In the genomic region with DNA sequence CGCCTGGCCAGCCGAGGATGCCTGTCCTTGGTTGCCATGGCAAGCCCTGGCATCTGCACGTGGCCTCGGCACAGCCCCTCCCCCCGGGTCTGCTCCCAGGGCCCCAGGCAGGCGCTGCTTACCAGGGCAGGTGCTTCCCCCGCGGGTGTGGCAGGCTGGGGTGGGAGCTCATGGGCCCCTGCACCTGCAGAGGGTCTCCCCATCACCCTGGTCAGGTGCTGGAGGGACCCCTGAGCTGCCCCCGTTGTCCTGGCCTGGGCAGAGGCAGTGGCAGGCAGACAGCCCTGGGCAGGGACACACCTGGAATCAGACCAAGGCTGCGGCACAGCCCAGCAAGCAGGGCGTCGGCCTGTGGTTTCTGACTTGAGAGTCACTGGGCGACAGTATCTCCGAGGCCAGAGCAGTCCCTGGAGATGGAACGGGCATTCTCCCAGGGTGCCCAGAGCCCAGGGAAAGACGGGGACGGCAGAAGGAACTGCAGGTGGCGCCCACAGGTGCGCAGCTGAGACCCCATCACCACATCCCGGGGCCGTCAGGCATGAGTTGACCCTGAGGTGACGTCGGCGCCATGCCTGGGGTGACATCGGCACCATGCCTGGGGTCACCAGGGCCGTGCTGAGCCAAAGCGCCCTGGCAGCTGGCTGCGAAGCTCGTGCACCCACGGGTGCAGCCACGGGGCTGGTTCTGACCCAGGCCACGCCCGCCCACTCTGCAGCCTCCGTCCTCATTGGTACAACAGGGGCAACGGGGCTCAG, we compare ENCODE assay signal across 20 cellular contexts. TPM values are rescaled to one million over a fixed set of nuclear protein-coding genes. Genes with fewer than 3 reads are reported as not detected.
A peak's percentile ranks its signal among the peaks of the same experiment; 100 is the strongest.
DNase-seq lines count a peak whose midpoint lies in the region; ATAC-seq and TF ChIP-seq lines count a peak whose summit lies in the region.
"Had no signal": no experiment of that assay in that cellular context is flagged by ENCODE, and none has a peak within 500 bp of the region (broad histone marks: within the 10 kb centered on the region; RNA-seq: fewer than 3 reads in every experiment).

No MANE protein-coding gene starts in this region.

- H3K9me3 ChIP-seq in mucosa of descending colon (no peaks in the 10 kb centered on the region), colonic mucosa (no peaks in the 10 kb centered on the region)
- H3K9me3 ChIP-seq: HAP-1, heart right ventricle had no signal

- no peaks in the 10 kb centered on the region for H3K36me3 Mint-ChIP-seq in natural killer cell treated with Interleukin-12 subunit alpha and Interleukin-12 subunit beta and Interleukin-15 and Interleukin-18, amount 100 ng/mL, for 72 hours
- no peaks in the 10 kb centered on the region for H3K36me3 Mint-ChIP-seq in HFFc6 (ENCODE audit: low read depth)
- H3K36me3 Mint-ChIP-seq: activated naive CD4-positive, alpha-beta T cell treated with anti-CD3 and anti-CD28 coated beads, Interleukin-2, amount 50 U/mL, for 72 hours had no signal

- H3K4me1 Mint-ChIP-seq in natural killer cell treated with Interleukin-12 subunit alpha and Interleukin-12 subunit beta and Interleukin-15 and Interleukin-18, amount 100 ng/mL, for 72 hours (ENCODE audit: low read depth in 2 of 2), result peaks cover 8 to 18% of the 10 kb centered on the region in 2 donors
- no peaks in the 10 kb centered on the region for H3K4me1 Mint-ChIP-seq in HFFc6 (ENCODE audit: low read depth)

- TF ChIP-seq CTCF in mucosa of descending colon (IDR thresholded peaks at IDR 0.05), result no peak
- TF ChIP-seq CTCF in HFFc6 (IDR thresholded peaks at IDR 0.05), result no peak
- no peak for TF ChIP-seq CTCF in colonic mucosa (IDR thresholded peaks at IDR 0.05)

- H3K4me3 ChIP-seq in mucosa of descending colon, result no peak overlapping the region
- H3K4me3 ChIP-seq in colonic mucosa, result no peak overlapping the region
- H3K4me3 ChIP-seq: HAP-1, heart right ventricle, skin epidermis had no signal

- intact Hi-C loops in mucosa of descending colon (cut with DNase I, micrococcal nuclease), result no loop called here
- intact Hi-C loops in colonic mucosa (cut with DNase I), result no loop called here

- H3K27me3 ChIP-seq in colonic mucosa, result no peaks in the 10 kb centered on the region

- DNase-seq in NCI-H1105 (lab: John Stamatoyannopoulos, UW) (peak; percentile 17), NCI-H1105 treated with DMSO at 0.1 percent for 48 hours (lab: John Stamatoyannopoulos, UW) (no peak), DMS79 treated with DMSO at 0.1 percent for 48 hours (lab: John Stamatoyannopoulos, UW) (peak; percentile 62), NCI-H69 (lab: John Stamatoyannopoulos, UW) (peak; percentile 68), mucosa of descending colon (peak; percentile 55 to 63 (median 58)), HFFc6 (no peak), colonic mucosa (no peak)
- DNase-seq in natural killer cell treated with Interleukin-12 subunit alpha and Interleukin-12 subunit beta and Interleukin-15 and Interleukin-18, amount 100 ng/mL, for 72 hours (ENCODE audit: low spot score), result no peak
- DNase-seq: activated CD4-positive, alpha-beta T cell treated with anti-CD3 and anti-CD28 coated beads, Interleukin-2, amount 50 U/mL, for 1 hour; activated T-cell treated with anti-CD3 and anti-CD28 coated beads for 4 hours; effector CD4-positive, alpha-beta T cell; heart right ventricle; IMR-90; islet precursor cell; NCI-H1048; NCI-H526 treated with DMSO at 0.1 percent for 48 hours; stimulated activated naive CD4-positive, alpha-beta T cell treated with Interleukin-2 at 50 U/mL for 16 hours had no signal

- peak; percentile 38 for ATAC-seq in mucosa of descending colon
- ATAC-seq in natural killer cell treated with Interleukin-12 subunit alpha and Interleukin-12 subunit beta and Interleukin-15 and Interleukin-18, amount 100 ng/mL, for 72 hours, result no peak
- ATAC-seq: activated naive CD4-positive, alpha-beta T cell treated with anti-CD3 and anti-CD28 coated beads, Interleukin-2, amount 50 U/mL, for 72 hours had no signal

- peaks cover 24% of the 10 kb centered on the region for H3K4me1 ChIP-seq in mucosa of descending colon (ENCODE audit: low read depth)
- peaks cover 8% of the 10 kb centered on the region for H3K4me1 ChIP-seq in colonic mucosa
- H3K4me1 ChIP-seq: HAP-1 had no signal

- no peak overlapping the region for H3K4me3 Mint-ChIP-seq in natural killer cell treated with Interleukin-12 subunit alpha and Interleukin-12 subunit beta and Interleukin-15 and Interleukin-18, amount 100 ng/mL, for 72 hours
- H3K4me3 Mint-ChIP-seq in HFFc6, result no peak overlapping the region

- H3K36me3 ChIP-seq in mucosa of descending colon (ENCODE audit: low read depth) (no peaks in the 10 kb centered on the region), colonic mucosa (no peaks in the 10 kb centered on the region)
- H3K36me3 ChIP-seq: HAP-1, heart right ventricle had no signal

- no peaks in the 10 kb centered on the region for H3K9me3 Mint-ChIP-seq in natural killer cell treated with Interleukin-12 subunit alpha and Interleukin-12 subunit beta and Interleukin-15 and Interleukin-18, amount 100 ng/mL, for 72 hours
- no peaks in the 10 kb centered on the region for H3K9me3 Mint-ChIP-seq in HFFc6
- H3K9me3 Mint-ChIP-seq: activated naive CD4-positive, alpha-beta T cell treated with anti-CD3 and anti-CD28 coated beads, Interleukin-2, amount 50 U/mL, for 72 hours had no signal

- H3K27ac ChIP-seq in colonic mucosa, result no peak overlapping the region
- H3K27ac ChIP-seq: heart right ventricle, skin epidermis had no signal

- H3K9ac ChIP-seq in colonic mucosa (ENCODE audit: low read depth in 2 of 2, low read length in 2 of 2), result no peak overlapping the region

- no peak overlapping the region for H3K27ac Mint-ChIP-seq in natural killer cell treated with Interleukin-12 subunit alpha and Interleukin-12 subunit beta and Interleukin-15 and Interleukin-18, amount 100 ng/mL, for 72 hours
- H3K27ac Mint-ChIP-seq in HFFc6, result no peak overlapping the region

- peaks cover 8 to 16% of the 10 kb centered on the region in 2 donors for H3K27me3 Mint-ChIP-seq in natural killer cell treated with Interleukin-12 subunit alpha and Interleukin-12 subunit beta and Interleukin-15 and Interleukin-18, amount 100 ng/mL, for 72 hours
- H3K27me3 Mint-ChIP-seq in HFFc6 (ENCODE audit: insufficient read depth), result peaks cover 33% of the 10 kb centered on the region

RNA-seq across cellular contexts. Expression of a gene that starts 56.1 kb away (rescaled TPM):
- 10 to 100 TPM; 54.7 to 68.5 (median 55.6) TPM for total RNA-seq in mucosa of descending colon
- total RNA-seq in natural killer cell treated with Interleukin-12 subunit alpha and Interleukin-12 subunit beta and Interleukin-15 and Interleukin-18, amount 100 ng/mL, for 72 hours, result 10 to 100 TPM; 38.0 to 91.5 TPM
- total RNA-seq in HFFc6 (2021; fragmentation: NEBNext Ultra II Directional; extraction: Animal tissue kit (Norgen Biotek cat#: 25700)), result 10 to 100 TPM; 25.1 to 34.0 (median 30.1) TPM
- 100 to 1,000 TPM in 1 of 2 donors, 10 to 100 TPM in 1; 51.9 to 101 TPM for total RNA-seq in colonic mucosa

Comparison
In these comparisons a context has a peak if more than half of its experiments do, and no peak if none do; other contexts are left out.
1. DNase-seq: peak in NCI-H1105 (single experiment), DMS79 treated with DMSO at 0.1 percent for 48 hours (single experiment), NCI-H69 (single experiment) and mucosa of descending colon (3 of 3); none in NCI-H1105 treated with DMSO at 0.1 percent for 48 hours (single experiment), natural killer cell treated with Interleukin-12 subunit alpha and Interleukin-12 subunit beta and Interleukin-15 and Interleukin-18, amount 100 ng/mL, for 72 hours (single experiment), HFFc6 (single experiment) and colonic mucosa (single experiment).